10 cellular contexts compared by ENCODE assay signal in genomic region chr17:32015245-32016013, GRCh38. TPM values are rescaled to one million over a fixed set of nuclear protein-coding genes. Genes with fewer than 3 reads are reported as not detected.
DNase-seq lines count a peak whose midpoint lies in the region; ATAC-seq and TF ChIP-seq lines count a peak whose summit lies in the region.
"Had no signal": no experiment of that assay in that cellular context is flagged by ENCODE, and none has a peak within 500 bp of the region (broad histone marks: within the 10 kb centered on the region; RNA-seq: fewer than 3 reads in every experiment).

No MANE protein-coding gene starts in this region.

- no TSS peak for BruUV-seq in Panc1 (replicated peaks; lab: Mats Ljungman, UMichigan)

- H3K36me3 ChIP-seq in Panc1 (ENCODE audit: control insufficient read depth, insufficient read depth, low read length) (no peaks in the 10 kb centered on the region), osteoblast (ENCODE audit: insufficient read depth, low read length) (no peaks in the 10 kb centered on the region)

- H4K20me1 ChIP-seq in osteoblast (ENCODE audit: insufficient read depth, low read length), result peaks cover 6% of the 10 kb centered on the region

- TF ChIP-seq CTCF in Panc1 (IDR thresholded peaks at IDR 0.05) (no peak), osteoblast (IDR thresholded peaks at IDR 0.05; ENCODE audit: extremely low read depth, low read depth, low read length) (no peak), omental fat pad (IDR thresholded peaks at IDR 0.05) (no peak)

- peak; percentile 85 for ATAC-seq in Panc1
- ATAC-seq in omental fat pad (ENCODE audit: low FRiP score), result no peak

- H3K27ac ChIP-seq in Panc1 (ENCODE audit: low read length), result peak overlapping the region; percentile 35; the same call in 1 of the 2 replicates
- H3K27ac ChIP-seq in osteoblast (ENCODE audit: low read depth, low read length), result no peak overlapping the region
- H3K27ac ChIP-seq in substantia nigra (ENCODE audit: low read depth, low read length, poor library complexity, severe bottlenecking), result no peak overlapping the region

- POLR2A ChIA-PET in Panc1 (lab: Charles Lee), result no interaction called here

- H3K9me3 ChIP-seq in Panc1 (ENCODE audit: control insufficient read depth, insufficient read depth, low read depth, low read length), result no peaks in the 10 kb centered on the region
- no peaks in the 10 kb centered on the region for H3K9me3 ChIP-seq in osteoblast (ENCODE audit: low read depth, low read length)

- H3K79me2 ChIP-seq in osteoblast (ENCODE audit: insufficient read depth, low read length), result peaks cover 59% of the 10 kb centered on the region

- no peak overlapping the region for H3K4me2 ChIP-seq in osteoblast (ENCODE audit: insufficient read depth, low read length)

- H3K27me3 ChIP-seq in Panc1 (ENCODE audit: control insufficient read depth, insufficient read depth, low read length) (no peaks in the 10 kb centered on the region), osteoblast (ENCODE audit: insufficient read depth, low read length) (no peaks in the 10 kb centered on the region)

- H3K4me1 ChIP-seq in Panc1 (ENCODE audit: control insufficient read depth, insufficient read depth, low read length) (peaks cover 10% of the 10 kb centered on the region; the same call in 1 of the 2 replicates), osteoblast (ENCODE audit: insufficient read depth, low read length) (peaks cover 7% of the 10 kb centered on the region)

- CTCF ChIA-PET in Panc1 (lab: Charles Lee), result no interaction called here

- H3K4me3 ChIP-seq in Panc1 (ENCODE audit: low read depth in 2 of 2, low read length in 2 of 2) (peak overlapping the region in 1 of 2 experiments; percentile 12; a peak in 1 of 4 replicates), osteoblast (ENCODE audit: insufficient read depth, low read length) (no peak overlapping the region)

- intact Hi-C loops in Panc1 (cut with micrococcal nuclease; ENCODE audit: unreplicated experiment), result no loop called here

- peak; percentile 66 for DNase-seq in HCEC 1CT
- DNase-seq in NCI-H146 (lab: John Stamatoyannopoulos, UW), result peak; percentile 90
- DNase-seq in Panc1 (ENCODE audit: low read depth, low spot score), result peak; percentile 72
- DNase-seq in osteoblast (ENCODE audit: insufficient read length, low spot score, missing footprints), result peak; percentile 23
- DNase-seq in NCI-H82 treated with DMSO at 0.1 percent for 48 hours (lab: John Stamatoyannopoulos, UW; ENCODE audit: unreplicated experiment), result no peak
- DNase-seq in substantia nigra (lab: John Stamatoyannopoulos, UW), result no peak
- no peak for DNase-seq in MV-4-11 (lab: John Stamatoyannopoulos, UW)
- DNase-seq in omental fat pad (ENCODE audit: low spot score), result no peak
- DNase-seq: activated CD8-positive, alpha-beta memory T cell treated with anti-CD3 and anti-CD28 coated beads, Interleukin-2, amount 50 U/mL, for 48 hours; DMS 273 treated with DMSO at 0.1 percent for 48 hours had no signal

- no peak overlapping the region for H2AFZ ChIP-seq in osteoblast (ENCODE audit: low read length)

- in situ Hi-C loops in Panc1 (cut with HindIII; ENCODE audit: low pct_unique_long_range_greater_than_20kb, low sequenced_read_pairs), result no loop called here

RNA-seq across cellular contexts. Expression of gene LRRC37B, which starts 8.2 kb away (rescaled TPM):
- total RNA-seq in Panc1 (2021; ENCODE audit: unreplicated experiment) (24.9 TPM), osteoblast (17.0 and 23.0 TPM in 2 replicates), omental fat pad (10 to 100 TPM in 3 of 4 donors, 1 to 10 TPM in 1; 7.6 to 29.3 (median 14.7) TPM)
- polyA plus RNA-seq in Panc1 (2012; ENCODE audit: insufficient read length), result 17.5 TPM

Comparison
In these comparisons a context has a peak if more than half of its experiments do, and no peak if none do; other contexts are left out.
1. DNase-seq: peak in HCEC 1CT (single experiment), NCI-H146 (single experiment), Panc1 (single experiment) and osteoblast (single experiment); none in NCI-H82 treated with DMSO at 0.1 percent for 48 hours (single experiment), substantia nigra (0 of 49), MV-4-11 (single experiment) and omental fat pad (single experiment).